ENCODE assay signal across 29 cellular contexts in the genomic region with DNA sequence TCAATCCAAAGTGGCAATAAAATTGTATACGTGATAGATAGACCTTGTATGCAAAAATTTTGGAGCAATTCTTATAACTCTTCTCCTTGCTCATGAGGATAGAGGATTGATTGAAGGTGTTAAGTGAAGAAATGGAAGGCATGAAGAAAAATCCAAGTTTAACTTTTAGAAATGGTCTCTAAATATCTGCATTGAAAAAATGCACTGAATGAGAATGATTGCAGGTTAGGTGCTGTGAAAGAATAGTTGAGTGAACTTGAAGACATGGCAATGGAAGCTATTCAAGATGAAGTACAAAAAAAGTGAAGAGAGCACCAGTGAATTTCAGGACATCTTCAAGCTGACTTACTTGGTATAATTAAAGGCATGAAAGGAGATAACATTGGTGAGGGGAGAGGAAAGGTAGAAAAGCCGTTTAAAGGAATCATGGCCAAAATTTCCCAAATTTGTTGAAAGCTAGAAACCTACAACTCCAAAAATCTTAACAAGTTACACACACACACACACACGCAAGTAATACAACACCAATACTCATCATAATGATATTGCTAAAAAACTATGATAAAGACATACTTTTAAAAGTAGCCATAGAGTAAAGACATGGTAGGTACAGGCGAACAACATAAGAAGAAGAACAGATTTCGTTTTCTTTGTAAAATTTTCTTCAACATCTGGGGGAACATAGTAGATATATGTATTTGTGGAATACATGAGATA.
"Had no signal": no experiment of that assay in that cellular context is flagged by ENCODE, and none has a peak within 500 bp of the region (broad histone marks: within the 10 kb centered on the region; RNA-seq: fewer than 3 reads in every experiment).

No MANE protein-coding gene starts in this region.

- H3K9me3 Mint-ChIP-seq: dendritic cell treated with granulocyte-macrophage colony-stimulating factor and Interleukin-4, amounts not matched to agents 40 ng/mL and 50 ng/mL, for 4 days; effector memory CD8-positive, alpha-beta T cell; endodermal cell had no signal

- FAIRE-seq: colon, endometrium, endothelial cell of umbilical vein, frontal cortex had no signal

- H3K4me1 ChIP-seq: colonic mucosa, esophagus muscularis mucosa, esophagus squamous epithelium, foreskin keratinocyte, gastrocnemius medialis, gastroesophageal sphincter, heart left ventricle, heart right ventricle had no signal

- DNase-seq: colonic mucosa; cortex of kidney; dermis blood vessel endothelial cell; dorsolateral prefrontal cortex; effector CD4-positive, alpha-beta T cell; effector memory CD4-positive, alpha-beta T cell; effector memory CD8-positive, alpha-beta T cell; endodermal cell; erythroblast; esophagus squamous epithelium; foreskin fibroblast; foreskin keratinocyte; foreskin melanocyte; gastrocnemius medialis; glutamatergic neuron; head of caudate nucleus; heart left ventricle; heart right ventricle had no signal

- H3K9me3 ChIP-seq: colonic mucosa, esophagus muscularis mucosa, esophagus squamous epithelium, gastrocnemius medialis, gastroesophageal sphincter, heart left ventricle, heart right ventricle had no signal

- H3K27ac Mint-ChIP-seq: dendritic cell treated with granulocyte-macrophage colony-stimulating factor and Interleukin-4, amounts not matched to agents 40 ng/mL and 50 ng/mL, for 4 days; effector memory CD8-positive, alpha-beta T cell; endodermal cell had no signal

- H3K79me2 ChIP-seq: hepatocyte had no signal

- H2AFZ ChIP-seq: hepatocyte had no signal

- ATAC-seq: effector memory CD8-positive, alpha-beta T cell; esophagus mucosa; foreskin keratinocyte; gastrocnemius medialis; gastroesophageal sphincter; heart left ventricle; heart right ventricle had no signal

- H3K4me1 Mint-ChIP-seq: endodermal cell had no signal

- H3K4me3 Mint-ChIP-seq: dendritic cell treated with granulocyte-macrophage colony-stimulating factor and Interleukin-4, amounts not matched to agents 40 ng/mL and 50 ng/mL, for 4 days; effector memory CD8-positive, alpha-beta T cell; endodermal cell had no signal

- H3K27me3 Mint-ChIP-seq: effector memory CD8-positive, alpha-beta T cell had no signal

- H3K27me3 ChIP-seq: colonic mucosa had no signal

- H3K36me3 ChIP-seq: colonic mucosa, esophagus muscularis mucosa, esophagus squamous epithelium, gastrocnemius medialis, gastroesophageal sphincter, heart left ventricle, heart right ventricle had no signal

- H3K4me2 ChIP-seq: hepatocyte had no signal

- H3K4me3 ChIP-seq: colonic mucosa, coronary artery, dorsolateral prefrontal cortex, esophagus muscularis mucosa, esophagus squamous epithelium, gastrocnemius medialis, gastroesophageal sphincter, heart left ventricle, heart right ventricle, hepatocyte had no signal

- H3K27ac ChIP-seq: colonic mucosa, coronary artery, dorsolateral prefrontal cortex, epithelial cell of prostate, esophagus muscularis mucosa, esophagus squamous epithelium, foreskin keratinocyte, gastrocnemius medialis, gastroesophageal sphincter, heart left ventricle, heart right ventricle, hepatocyte had no signal
